Comparison of ENCODE assay signal across 9 cellular contexts in the genomic region with DNA sequence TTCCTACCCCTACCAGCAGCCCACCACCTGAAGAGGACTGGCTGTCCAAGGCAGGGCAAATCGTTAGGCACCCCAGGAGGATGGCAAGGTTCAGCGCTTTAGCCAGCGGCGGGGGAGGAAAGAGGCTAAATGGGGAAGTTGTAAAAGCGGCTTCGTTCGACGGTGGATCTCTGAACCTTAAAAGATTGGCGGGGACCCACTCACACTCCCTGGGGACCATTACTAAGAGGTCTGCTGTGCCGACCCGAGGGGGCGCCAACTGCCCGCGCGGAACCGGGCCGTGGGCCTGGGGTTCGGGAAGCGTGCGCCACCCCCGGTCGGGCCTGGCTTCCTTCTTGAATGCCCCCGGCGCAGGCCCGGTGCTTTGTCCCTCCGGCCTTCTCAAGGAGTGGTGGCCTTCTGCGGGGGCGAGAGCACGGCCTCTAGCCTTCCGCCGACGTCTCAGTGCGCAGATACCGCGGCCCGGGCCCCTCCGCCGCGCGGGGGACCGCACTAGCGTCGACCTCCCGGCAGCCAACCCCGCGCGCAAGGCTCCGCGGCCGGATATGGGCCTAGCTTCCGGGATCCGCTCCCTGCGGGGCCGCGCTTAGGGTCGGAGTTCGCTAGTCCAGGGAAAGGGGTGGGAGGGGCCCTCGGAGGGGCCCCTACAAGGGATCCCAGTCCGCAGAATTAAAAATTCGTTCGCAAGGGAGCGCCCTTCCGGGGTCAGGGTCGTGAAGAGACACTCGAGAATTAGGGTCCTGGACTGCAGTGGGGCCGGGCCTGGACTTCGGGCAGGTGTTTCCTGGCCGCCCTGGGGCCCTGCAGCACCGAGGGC. TPM values are rescaled to one million over a fixed set of nuclear protein-coding genes. Genes with fewer than 3 reads are reported as not detected.
A peak's percentile ranks its signal among the peaks of the same experiment; 100 is the strongest.
DNase-seq lines count a peak whose midpoint lies in the region; ATAC-seq and TF ChIP-seq lines count a peak whose summit lies in the region.
"Had no signal": no experiment of that assay in that cellular context is flagged by ENCODE, and none has a peak within 500 bp of the region (broad histone marks: within the 10 kb centered on the region; RNA-seq: fewer than 3 reads in every experiment).

No MANE protein-coding gene starts in this region.

- intact Hi-C loops in psoas muscle (cut with DNase I) = loop anchor here in 1 of 2 donors (10.0 kb wide), 1 partner anchor 324 kb away; no protein-coding TSS in a partner anchor
- intact Hi-C loops in sigmoid colon (cut with DNase I) = no loop called here

- no peak overlapping the region for H3K27ac ChIP-seq in endodermal cell (ENCODE audit: low read depth, low read length)
- H3K27ac ChIP-seq in psoas muscle = no peak overlapping the region
- H3K27ac ChIP-seq in sigmoid colon = no peak overlapping the region
- no peak overlapping the region for H3K27ac ChIP-seq in substantia nigra (ENCODE audit: low read depth, low read length, poor library complexity, severe bottlenecking)
- no peak overlapping the region for H3K27ac ChIP-seq in SJCRH30

- H3K36me3 ChIP-seq in endodermal cell (ENCODE audit: control insufficient read depth, insufficient read depth, low read length) (no peaks in the 10 kb centered on the region), psoas muscle (ENCODE audit: insufficient read depth in 1 of 2, low read depth in 1 of 2) (no peaks in the 10 kb centered on the region), sigmoid colon (no peaks in the 10 kb centered on the region), SJCRH30 (0 out of 2 replicates have a peak, but pooled peaks cover 4% of the 10 kb centered on the region)

- no peak for TF ChIP-seq POLR2A in sigmoid colon (IDR thresholded peaks at IDR 0.05)

- no peaks in the 10 kb centered on the region for H3K4me1 ChIP-seq in endodermal cell (ENCODE audit: control insufficient read depth, insufficient read depth, low read length)
- no peaks in the 10 kb centered on the region for H3K4me1 ChIP-seq in psoas muscle
- peaks cover 0 to 17% (median 8%) of the 10 kb centered on the region in 4 donors for H3K4me1 ChIP-seq in sigmoid colon
- H3K4me1 ChIP-seq in SJCRH30 = no peaks in the 10 kb centered on the region; the same call in 1 of the 2 replicates

- H3K9ac ChIP-seq in endodermal cell (ENCODE audit: extremely low read depth, low read length, poor library complexity, severe bottlenecking) = no peak overlapping the region

- DNase-seq in endodermal cell = peak; percentile 84
- peak in 1 of 2 donors; percentile 45 for DNase-seq in psoas muscle
- no peak for DNase-seq in sigmoid colon
- DNase-seq in substantia nigra (lab: John Stamatoyannopoulos, UW) = no peak
- DNase-seq in foreskin fibroblast = no peak
- no peak for DNase-seq in SJCRH30
- DNase-seq: NCI-H524 had no signal

- H3K27me3 Mint-ChIP-seq in endodermal cell (ENCODE audit: insufficient read depth) = peaks cover 89% of the 10 kb centered on the region

- no peak overlapping the region for H3K27ac Mint-ChIP-seq in endodermal cell

- H3K36me3 Mint-ChIP-seq in endodermal cell (ENCODE audit: low read depth) = no peaks in the 10 kb centered on the region

- H3K27me3 ChIP-seq in endodermal cell (ENCODE audit: control insufficient read depth, insufficient read depth, low read length, poor library complexity, severe bottlenecking) = peaks cover 94% of the 10 kb centered on the region
- H3K27me3 ChIP-seq in psoas muscle (ENCODE audit: insufficient read depth in 3 of 3, low read length in 2 of 3) = peaks cover 0 to 54% (median 15%) of the 10 kb centered on the region in 3 donors
- peaks cover 10 to 90% (median 48%) of the 10 kb centered on the region in 3 donors for H3K27me3 ChIP-seq in sigmoid colon
- no peaks in the 10 kb centered on the region for H3K27me3 ChIP-seq in SJCRH30

- no peak for TF ChIP-seq EP300 in sigmoid colon (IDR thresholded peaks at IDR 0.05)

- TF ChIP-seq CTCF in endodermal cell (conservative IDR thresholded peaks at IDR 0.05) = peak; percentile 45
- no peak for TF ChIP-seq CTCF in psoas muscle (IDR thresholded peaks at IDR 0.05)
- no peak for TF ChIP-seq CTCF in sigmoid colon (IDR thresholded peaks at IDR 0.05)
- TF ChIP-seq CTCF in foreskin fibroblast (IDR thresholded peaks at IDR 0.05; ENCODE audit: low read depth, low read length) = no peak

- peak overlapping the region; percentile 37 for H3K4me3 ChIP-seq in endodermal cell (ENCODE audit: low read length)
- H3K4me3 ChIP-seq in psoas muscle = peak overlapping the region; percentile 1
- H3K4me3 ChIP-seq in sigmoid colon = no peak overlapping the region
- H3K4me3 ChIP-seq in foreskin fibroblast (ENCODE audit: low read depth in 1 of 2, low read length in 2 of 2) = no peak overlapping the region
- H3K4me3 ChIP-seq in SJCRH30 = no peak overlapping the region

- no peaks in the 10 kb centered on the region for H3K9me3 Mint-ChIP-seq in endodermal cell

- WGBS in endodermal cell (ENCODE audit: insufficient coverage in 1 of 2, insufficient read length in 1 of 2), 2 experiments = 5 to 9% methylated on average over 18 to 69 of the region's 69 CpGs
- WGBS in psoas muscle, 3 donors = 40 to 51% (median 49%) methylated on average over 57 to 69 of the region's 69 CpGs
- WGBS in sigmoid colon, 2 donors = 21 to 38% methylated on average over 69 of the region's 69 CpGs

- ATAC-seq in GM19324 (IDR thresholded peaks at IDR 0.05; ENCODE audit: low FRiP score, unreplicated experiment) = peak; percentile 49
- ATAC-seq in HG03159 (IDR thresholded peaks at IDR 0.05; ENCODE audit: unreplicated experiment) = peak; percentile 47
- no peak for ATAC-seq in psoas muscle

- H3K4me3 Mint-ChIP-seq in endodermal cell = peak overlapping the region; percentile 51

- no peaks in the 10 kb centered on the region for H3K9me3 ChIP-seq in endodermal cell (ENCODE audit: control insufficient read depth, low read length)
- no peaks in the 10 kb centered on the region for H3K9me3 ChIP-seq in psoas muscle
- no peaks in the 10 kb centered on the region for H3K9me3 ChIP-seq in sigmoid colon
- H3K9me3 ChIP-seq in SJCRH30 (replicated peaks) = no peaks in the 10 kb centered on the region

- H3K4me1 Mint-ChIP-seq in endodermal cell = peaks cover 21% of the 10 kb centered on the region

RNA-seq across cellular contexts. Expression of gene NR2F1-AS1, which starts 10.5 kb away (rescaled TPM):
- total RNA-seq in endodermal cell (1 to 10 TPM; 1.4 to 3.3 TPM), psoas muscle (1 to 10 TPM in 1 of 4 donors, under 1 TPM in 3; 0.13 to 1.3 (median 0.55) TPM), sigmoid colon (10 to 100 TPM in 1 of 4 donors, 1 to 10 TPM in 3; 6.7 to 15.2 (median 9.1) TPM)
- polyA plus RNA-seq in endodermal cell (2013, experiment 1 of 2) = 37.1 TPM
- polyA plus RNA-seq in endodermal cell (2013, experiment 2 of 2) = 26.7 TPM
- polyA plus RNA-seq in psoas muscle (1 to 10 TPM in 1 of 3 donors, under 1 TPM in 2; 0.14 to 1.5 (median 0.42) TPM), sigmoid colon (1 to 10 TPM; 1.4 to 9.0 (median 3.2) TPM)
- 11.3 and 12.4 TPM in 2 replicates for total RNA-seq in SJCRH30 (2014; rRNA removed; shearing (Covaris generic))

RNA-seq across cellular contexts. Expression of gene NR2F1, which starts 12.5 kb away (rescaled TPM):
- total RNA-seq in endodermal cell (under 1 TPM in 1 of 2 donors, not detected in 1; 0.22 TPM), psoas muscle (1 to 10 TPM in 3 of 4 donors, under 1 TPM in 1; 0.39 to 1.4 (median 1.2) TPM), sigmoid colon (10 to 100 TPM; 16.3 to 24.1 (median 17.5) TPM)
- 304 TPM for polyA plus RNA-seq in endodermal cell (2013, experiment 1 of 2)
- 263 TPM for polyA plus RNA-seq in endodermal cell (2013, experiment 2 of 2)
- polyA plus RNA-seq in psoas muscle (1 to 10 TPM in 1 of 3 donors, under 1 TPM in 2; 0.57 to 1.4 (median 0.86) TPM), sigmoid colon (1 to 10 TPM; 1.4 to 8.4 (median 7.6) TPM)
- 18.2 and 18.7 TPM in 2 replicates for total RNA-seq in SJCRH30 (2014; rRNA removed; shearing (Covaris generic))

Comparison
In these comparisons a context has a peak if more than half of its experiments do, and no peak if none do; other contexts are left out.
1. ATAC-seq: peak in GM19324 (single experiment) and HG03159 (single experiment); none in psoas muscle (0 of 4).
2. H3K4me3 ChIP-seq: peak in endodermal cell (single experiment) and psoas muscle (single experiment); none in sigmoid colon (0 of 4), foreskin fibroblast (0 of 2) and SJCRH30 (single experiment).